Comparison of ENCODE assay signal across 27 cellular contexts in genomic region chr10:92434385-92434784, GRCh38.
"Had no signal": no experiment of that assay in that cellular context is flagged by ENCODE, and none has a peak within 500 bp of the region (broad histone marks: within the 10 kb centered on the region; RNA-seq: fewer than 3 reads in every experiment).

No MANE protein-coding gene starts in this region.

- H3K4me3 Mint-ChIP-seq: activated B cell treated with CpG ODN at 0.5 μM for 24 hours; activated CD4-positive, alpha-beta memory T cell treated with anti-CD3 and anti-CD28 coated beads for 36 hours; activated CD4-positive, alpha-beta T cell treated with anti-CD3 and anti-CD28 coated beads, Interleukin-2, amount 10 ng/mL, durations not matched to agents 24 days and 14 days; activated CD8-positive, alpha-beta T cell treated with anti-CD3 and anti-CD28 coated beads for 36 hours; activated naive CD4-positive, alpha-beta T cell treated with anti-CD3 and anti-CD28 coated beads for 36 hours; activated naive CD8-positive, alpha-beta T cell treated with anti-CD3 and anti-CD28 coated beads for 36 hours; activated T-cell treated with anti-CD3 and anti-CD28 coated beads, Interleukin-2, amount 50 U/mL, for 24 hours; T-helper 1 cell treated with Interleukin-12 subunit alpha and Interleukin-12 subunit beta and Interleukin-4 antibody, amounts not matched to agents 30 μg/mL and 1 μg/mL, for 36 hours; T-helper 2 cell treated with Interferon-gamma antibody and Interleukin-4, amounts not matched to agents 5 μg/mL and 100 μg/mL, for 36 hours had no signal

- H3K4me1 ChIP-seq: adrenal gland, body of pancreas, breast epithelium had no signal

- H3K4me3 ChIP-seq: adrenal gland, body of pancreas, breast epithelium had no signal

- H3K36me3 ChIP-seq: adrenal gland, brain microvascular endothelial cell, breast epithelium, WERI-Rb-1 had no signal

- H3K27me3 ChIP-seq: adrenal gland, body of pancreas, brain microvascular endothelial cell, breast epithelium had no signal

- H3K27me3 Mint-ChIP-seq: activated B cell treated with CpG ODN at 0.5 μM for 24 hours; activated CD4-positive, alpha-beta memory T cell treated with anti-CD3 and anti-CD28 coated beads for 36 hours; activated CD4-positive, alpha-beta T cell treated with anti-CD3 and anti-CD28 coated beads, Interleukin-2, amount 10 ng/mL, durations not matched to agents 24 days and 14 days; activated CD8-positive, alpha-beta T cell treated with anti-CD3 and anti-CD28 coated beads for 36 hours; activated naive CD8-positive, alpha-beta T cell treated with anti-CD3 and anti-CD28 coated beads for 36 hours; activated T-cell treated with anti-CD3 and anti-CD28 coated beads, Interleukin-2, amount 50 U/mL, for 24 hours had no signal

- DNase-seq: activated B cell treated with CpG ODN at 0.5 μM for 24 hours; activated CD4-positive, alpha-beta memory T cell treated with anti-CD3 and anti-CD28 coated beads for 36 hours; activated CD4-positive, alpha-beta T cell treated with anti-CD3 and anti-CD28 coated beads for 4 hours; activated CD4-positive, alpha-beta T cell treated with anti-CD3 and anti-CD28 coated beads, Interleukin-2, amount 50 U/mL, for 1 hour; activated CD4-positive, alpha-beta T cell treated with anti-CD3 and anti-CD28 coated beads, Interleukin-2, amount 50 U/mL, for 4 hours; activated CD4-positive, CD25-positive, alpha-beta regulatory T cell treated with anti-CD3 and anti-CD28 coated beads, Interleukin-2, amount 50 U/mL, for 72 hours; activated effector memory CD4-positive, alpha-beta T cell treated with Interleukin-2 at 50 U/mL for 16 hours; activated gamma-delta T cell treated with Interleukin-2 at 50 U/mL for 16 hours; activated naive CD4-positive, alpha-beta T cell; activated naive CD4-positive, alpha-beta T cell treated with anti-CD3 and anti-CD28 coated beads, Interleukin-2, amount 50 U/mL, for 16 hours; activated naive CD8-positive, alpha-beta T cell treated with anti-CD3 and anti-CD28 coated beads for 36 hours; activated T-cell treated with anti-CD3 and anti-CD28 coated beads, Interleukin-2, amount 50 U/mL, for 24 hours; activated T-cell treated with anti-CD3 and anti-CD28 coated beads, Interleukin-2, amount 50 U/mL, for 48 hours; aorta; T-helper 9 cell had no signal

- H3K27ac Mint-ChIP-seq: activated B cell treated with CpG ODN at 0.5 μM for 24 hours; activated CD4-positive, alpha-beta memory T cell treated with anti-CD3 and anti-CD28 coated beads for 36 hours; activated CD4-positive, alpha-beta T cell treated with anti-CD3 and anti-CD28 coated beads, Interleukin-2, amount 10 ng/mL, durations not matched to agents 24 days and 14 days; activated CD8-positive, alpha-beta T cell treated with anti-CD3 and anti-CD28 coated beads for 36 hours; activated naive CD4-positive, alpha-beta T cell treated with anti-CD3 and anti-CD28 coated beads for 36 hours; activated naive CD4-positive, alpha-beta T cell treated with anti-CD3 and anti-CD28 coated beads, Interleukin-2, amount 50 U/mL, for 72 hours; activated naive CD8-positive, alpha-beta T cell treated with anti-CD3 and anti-CD28 coated beads for 36 hours; activated T-cell treated with anti-CD3 and anti-CD28 coated beads, Interleukin-2, amount 50 U/mL, for 24 hours; activated T-helper 2 cell treated with anti-CD3 and anti-CD28 coated beads, Interferon-gamma antibody, Interleukin-2, Interleukin-4, amounts not matched to agents 10 μg/mL and 5 μg/mL and 100 μg/mL, durations not matched to agents 14 hours and 24 hours and 36 hours; T-helper 1 cell treated with Interleukin-12 subunit alpha and Interleukin-12 subunit beta and Interleukin-4 antibody, amounts not matched to agents 30 μg/mL and 1 μg/mL, for 36 hours; T-helper 2 cell treated with Interferon-gamma antibody and Interleukin-4, amounts not matched to agents 5 μg/mL and 100 μg/mL, for 36 hours had no signal

- H3K36me3 Mint-ChIP-seq: activated CD4-positive, alpha-beta memory T cell treated with anti-CD3 and anti-CD28 coated beads for 36 hours; activated naive CD4-positive, alpha-beta T cell treated with anti-CD3 and anti-CD28 coated beads, Interleukin-2, amount 50 U/mL, for 72 hours; activated naive CD8-positive, alpha-beta T cell treated with anti-CD3 and anti-CD28 coated beads for 36 hours had no signal

- H3K27ac ChIP-seq: adrenal gland, body of pancreas, brain microvascular endothelial cell, breast epithelium, WERI-Rb-1 had no signal

- H3K9me3 Mint-ChIP-seq: activated B cell treated with CpG ODN at 0.5 μM for 24 hours; activated CD4-positive, alpha-beta memory T cell treated with anti-CD3 and anti-CD28 coated beads for 36 hours; activated CD4-positive, alpha-beta T cell treated with anti-CD3 and anti-CD28 coated beads, Interleukin-2, amount 10 ng/mL, durations not matched to agents 24 days and 14 days; activated CD8-positive, alpha-beta T cell treated with anti-CD3 and anti-CD28 coated beads for 36 hours; activated naive CD4-positive, alpha-beta T cell treated with anti-CD3 and anti-CD28 coated beads for 36 hours; activated naive CD4-positive, alpha-beta T cell treated with anti-CD3 and anti-CD28 coated beads, Interleukin-2, amount 50 U/mL, for 72 hours; activated naive CD8-positive, alpha-beta T cell treated with anti-CD3 and anti-CD28 coated beads for 36 hours; activated T-cell treated with anti-CD3 and anti-CD28 coated beads, Interleukin-2, amount 50 U/mL, for 24 hours; activated T-helper 2 cell treated with anti-CD3 and anti-CD28 coated beads, Interferon-gamma antibody, Interleukin-2, Interleukin-4, amounts not matched to agents 10 μg/mL and 5 μg/mL and 100 μg/mL, durations not matched to agents 14 hours and 24 hours and 36 hours; T-helper 1 cell treated with Interleukin-12 subunit alpha and Interleukin-12 subunit beta and Interleukin-4 antibody, amounts not matched to agents 30 μg/mL and 1 μg/mL, for 36 hours; T-helper 2 cell treated with Interferon-gamma antibody and Interleukin-4, amounts not matched to agents 5 μg/mL and 100 μg/mL, for 36 hours had no signal

- H3K4me1 Mint-ChIP-seq: activated B cell treated with CpG ODN at 0.5 μM for 24 hours; activated CD4-positive, alpha-beta T cell treated with anti-CD3 and anti-CD28 coated beads, Interleukin-2, amount 10 ng/mL, durations not matched to agents 24 days and 14 days; activated naive CD8-positive, alpha-beta T cell treated with anti-CD3 and anti-CD28 coated beads for 36 hours had no signal

- H3K9me3 ChIP-seq: adrenal gland, body of pancreas, breast epithelium had no signal
